10 cellular contexts compared by ENCODE assay signal in genomic region chr16:56986908-56987307, GRCh38. TPM values are rescaled to one million over a fixed set of nuclear protein-coding genes. Genes with fewer than 3 reads are reported as not detected.
DNase-seq lines count a peak whose midpoint lies in the region; ATAC-seq and TF ChIP-seq lines count a peak whose summit lies in the region.
"Not testable (repeated sequence)": the region's sequence is repeated elsewhere in the genome, so short reads cannot be mapped to it uniquely, and the experiment has no call there.
"Had no signal": no experiment of that assay in that cellular context is flagged by ENCODE, and none has a peak within 500 bp of the region (broad histone marks: within the 10 kb centered on the region; RNA-seq: fewer than 3 reads in every experiment).

No MANE protein-coding gene starts in this region.

- H3K9ac ChIP-seq in BLaER1 = not testable (repeated sequence)

- DNase-seq in activated CD4-positive, alpha-beta T cell treated with anti-CD3 and anti-CD28 coated beads, Interleukin-2, amount 10 ng/mL, durations not matched to agents 24 days and 14 days; activated T-helper 1 cell treated with anti-CD3 and anti-CD28 coated beads, Interleukin-12 subunit alpha, Interleukin-12 subunit beta, Interleukin-2, Interleukin-4 antibody, amounts not matched to agents 30 ng/mL and 10 ng/mL and 1 ng/mL, durations not matched to agents 14 hours and 24 hours and 36 hours (ENCODE audit: low spot score); activated naive CD8-positive, alpha-beta T cell treated with anti-CD3 and anti-CD28 coated beads, Interleukin-2, amount 10 ng/mL, durations not matched to agents 7 days and 5 days; immature natural killer cell; osteocyte (ENCODE audit: extremely low spot score, unreplicated experiment); tibial artery: not testable (repeated sequence)

- H4K20me1 ChIP-seq in BLaER1 = not testable (repeated sequence)

- TF ChIP-seq CTCF in osteocyte (IDR thresholded peaks at IDR 0.05); tibial artery (IDR thresholded peaks at IDR 0.05): not testable (repeated sequence)

- intact Hi-C loops in activated CD4-positive, alpha-beta T cell treated with anti-CD3 and anti-CD28 coated beads, Interleukin-2, amount 10 ng/mL, durations not matched to agents 24 days and 14 days (cut with micrococcal nuclease); activated T-helper 1 cell treated with anti-CD3 and anti-CD28 coated beads, Interleukin-12 subunit alpha, Interleukin-12 subunit beta, Interleukin-2, Interleukin-4 antibody, amounts not matched to agents 30 ng/mL and 10 ng/mL and 1 ng/mL, durations not matched to agents 14 hours and 24 hours and 36 hours (cut with micrococcal nuclease): not testable (repeated sequence)
- intact Hi-C loops in tibial artery (cut with DNase I; ENCODE audit: low total_unique reads) = loop anchor here (5.0 kb wide), 1 partner anchor 55 kb away; the partner anchor contains the start of gene HERPUD1

- not testable (repeated sequence) for H3K27me3 ChIP-seq in BLaER1, tibial artery

- H3K4me1 ChIP-seq in BLaER1 (peaks cover 95% of the 10 kb centered on the region), tibial artery (peaks cover 0 to 80% (median 48%) of the 10 kb centered on the region in 4 donors)

- not testable (repeated sequence) for H3K27me3 Mint-ChIP-seq in IgD-negative memory B cell; activated CD4-positive, alpha-beta T cell treated with anti-CD3 and anti-CD28 coated beads, Interleukin-2, amount 10 ng/mL, durations not matched to agents 24 days and 14 days; activated T-helper 1 cell treated with anti-CD3 and anti-CD28 coated beads, Interleukin-12 subunit alpha, Interleukin-12 subunit beta, Interleukin-2, Interleukin-4 antibody, amounts not matched to agents 30 ng/mL and 10 ng/mL and 1 ng/mL, durations not matched to agents 14 hours and 24 hours and 36 hours (ENCODE audit: insufficient read depth); activated naive CD8-positive, alpha-beta T cell treated with anti-CD3 and anti-CD28 coated beads, Interleukin-2, amount 10 ng/mL, durations not matched to agents 7 days and 5 days; immature natural killer cell (ENCODE audit: low read depth in 3 of 3); osteocyte (ENCODE audit: unreplicated experiment)

- not testable (repeated sequence) for H3K9me3 ChIP-seq in BLaER1, tibial artery

- H3K36me3 Mint-ChIP-seq in IgD-negative memory B cell (peaks cover 18% of the 10 kb centered on the region), immature natural killer cell (peaks cover 7 to 27% (median 25%) of the 10 kb centered on the region in 3 donors)
- peaks cover 68% of the 10 kb centered on the region for H3K36me3 Mint-ChIP-seq in activated CD4-positive, alpha-beta T cell treated with anti-CD3 and anti-CD28 coated beads, Interleukin-2, amount 10 ng/mL, durations not matched to agents 24 days and 14 days (ENCODE audit: low read depth)
- peaks cover 57% of the 10 kb centered on the region for H3K36me3 Mint-ChIP-seq in activated T-helper 1 cell treated with anti-CD3 and anti-CD28 coated beads, Interleukin-12 subunit alpha, Interleukin-12 subunit beta, Interleukin-2, Interleukin-4 antibody, amounts not matched to agents 30 ng/mL and 10 ng/mL and 1 ng/mL, durations not matched to agents 14 hours and 24 hours and 36 hours (ENCODE audit: low read depth)
- peaks cover 47% of the 10 kb centered on the region for H3K36me3 Mint-ChIP-seq in activated naive CD8-positive, alpha-beta T cell treated with anti-CD3 and anti-CD28 coated beads, Interleukin-2, amount 10 ng/mL, durations not matched to agents 7 days and 5 days
- H3K36me3 Mint-ChIP-seq in osteocyte (ENCODE audit: unreplicated experiment) = not testable (repeated sequence)

- POLR2A ChIA-PET in activated naive CD8-positive, alpha-beta T cell treated with anti-CD3 and anti-CD28 coated beads, Interleukin-2, amount 10 ng/mL, durations not matched to agents 7 days and 5 days (lab: Charles Lee) = interaction anchor here (1.1 to 4.1 kb wide), 3 partner anchors 8 to 54 kb away, joined by 3 to 75 read pairs (median 4); no protein-coding TSS in a partner anchor

- ATAC-seq in activated naive CD8-positive, alpha-beta T cell treated with anti-CD3 and anti-CD28 coated beads, Interleukin-2, amount 10 ng/mL, durations not matched to agents 7 days and 5 days (ENCODE audit: low read depth) = not testable (repeated sequence)

- H3K27ac ChIP-seq in BLaER1 (peak overlapping the region; percentile 72), tibial artery (peak overlapping the region; percentile 65 to 68)

- H3K9me3 Mint-ChIP-seq in IgD-negative memory B cell; activated CD4-positive, alpha-beta T cell treated with anti-CD3 and anti-CD28 coated beads, Interleukin-2, amount 10 ng/mL, durations not matched to agents 24 days and 14 days; activated T-helper 1 cell treated with anti-CD3 and anti-CD28 coated beads, Interleukin-12 subunit alpha, Interleukin-12 subunit beta, Interleukin-2, Interleukin-4 antibody, amounts not matched to agents 30 ng/mL and 10 ng/mL and 1 ng/mL, durations not matched to agents 14 hours and 24 hours and 36 hours; activated naive CD8-positive, alpha-beta T cell treated with anti-CD3 and anti-CD28 coated beads, Interleukin-2, amount 10 ng/mL, durations not matched to agents 7 days and 5 days; immature natural killer cell; osteocyte (ENCODE audit: unreplicated experiment): not testable (repeated sequence)

- H3K27ac Mint-ChIP-seq in IgD-negative memory B cell (peak overlapping the region; percentile 98 to 99 (median 98)), immature natural killer cell (peak overlapping the region in 5 of 6 donors; percentile 59 to 98 (median 77)), osteocyte (ENCODE audit: unreplicated experiment) (peak overlapping the region; percentile 56)
- H3K27ac Mint-ChIP-seq in activated CD4-positive, alpha-beta T cell treated with anti-CD3 and anti-CD28 coated beads, Interleukin-2, amount 10 ng/mL, durations not matched to agents 24 days and 14 days = peak overlapping the region; percentile 80
- H3K27ac Mint-ChIP-seq in activated T-helper 1 cell treated with anti-CD3 and anti-CD28 coated beads, Interleukin-12 subunit alpha, Interleukin-12 subunit beta, Interleukin-2, Interleukin-4 antibody, amounts not matched to agents 30 ng/mL and 10 ng/mL and 1 ng/mL, durations not matched to agents 14 hours and 24 hours and 36 hours = peak overlapping the region; percentile 66
- peak overlapping the region; percentile 99 for H3K27ac Mint-ChIP-seq in activated naive CD8-positive, alpha-beta T cell treated with anti-CD3 and anti-CD28 coated beads, Interleukin-2, amount 10 ng/mL, durations not matched to agents 7 days and 5 days

- H3K36me3 ChIP-seq in BLaER1, tibial artery: not testable (repeated sequence)

- H3K4me3 Mint-ChIP-seq in IgD-negative memory B cell (peak overlapping the region; percentile 8 to 100 (median 65)), immature natural killer cell (peak overlapping the region in 3 of 5 donors; percentile 18 to 98 (median 50))
- H3K4me3 Mint-ChIP-seq in activated CD4-positive, alpha-beta T cell treated with anti-CD3 and anti-CD28 coated beads, Interleukin-2, amount 10 ng/mL, durations not matched to agents 24 days and 14 days = peak overlapping the region; percentile 97
- peak overlapping the region; percentile 97 for H3K4me3 Mint-ChIP-seq in activated T-helper 1 cell treated with anti-CD3 and anti-CD28 coated beads, Interleukin-12 subunit alpha, Interleukin-12 subunit beta, Interleukin-2, Interleukin-4 antibody, amounts not matched to agents 30 ng/mL and 10 ng/mL and 1 ng/mL, durations not matched to agents 14 hours and 24 hours and 36 hours
- H3K4me3 Mint-ChIP-seq in activated naive CD8-positive, alpha-beta T cell treated with anti-CD3 and anti-CD28 coated beads, Interleukin-2, amount 10 ng/mL, durations not matched to agents 7 days and 5 days = peak overlapping the region; percentile 99
- not testable (repeated sequence) for H3K4me3 Mint-ChIP-seq in osteocyte (ENCODE audit: unreplicated experiment)

- H3K4me3 ChIP-seq in BLaER1, tibial artery: not testable (repeated sequence)

- peaks cover 42 to 69% (median 55%) of the 10 kb centered on the region in 3 donors for H3K4me1 Mint-ChIP-seq in IgD-negative memory B cell
- H3K4me1 Mint-ChIP-seq in activated CD4-positive, alpha-beta T cell treated with anti-CD3 and anti-CD28 coated beads, Interleukin-2, amount 10 ng/mL, durations not matched to agents 24 days and 14 days = peaks cover 70% of the 10 kb centered on the region
- peaks cover 85% of the 10 kb centered on the region for H3K4me1 Mint-ChIP-seq in activated T-helper 1 cell treated with anti-CD3 and anti-CD28 coated beads, Interleukin-12 subunit alpha, Interleukin-12 subunit beta, Interleukin-2, Interleukin-4 antibody, amounts not matched to agents 30 ng/mL and 10 ng/mL and 1 ng/mL, durations not matched to agents 14 hours and 24 hours and 36 hours (ENCODE audit: low read depth)
- H3K4me1 Mint-ChIP-seq in activated naive CD8-positive, alpha-beta T cell treated with anti-CD3 and anti-CD28 coated beads, Interleukin-2, amount 10 ng/mL, durations not matched to agents 7 days and 5 days = peaks cover 56% of the 10 kb centered on the region
- peaks cover 55 to 74% of the 10 kb centered on the region in 2 donors for H3K4me1 Mint-ChIP-seq in immature natural killer cell
- H3K4me1 Mint-ChIP-seq in osteocyte (ENCODE audit: unreplicated experiment) = peaks cover 45% of the 10 kb centered on the region

- H3K4me2 ChIP-seq in BLaER1 = peak overlapping the region; percentile 76

RNA-seq across cellular contexts. Expression of gene NLRC5, which starts 2.4 kb away (rescaled TPM):
- polyA plus RNA-seq in IgD-negative memory B cell = 134 TPM
- total RNA-seq in activated CD4-positive, alpha-beta T cell treated with anti-CD3 and anti-CD28 coated beads, Interleukin-2, amount 10 ng/mL, durations not matched to agents 24 days and 14 days = 208 and 214 TPM in 2 replicates
- total RNA-seq in activated T-helper 1 cell treated with anti-CD3 and anti-CD28 coated beads, Interleukin-12 subunit alpha, Interleukin-12 subunit beta, Interleukin-2, Interleukin-4 antibody, amounts not matched to agents 30 ng/mL and 10 ng/mL and 1 ng/mL, durations not matched to agents 14 hours and 24 hours and 36 hours = 164 and 175 TPM in 2 replicates
- total RNA-seq in activated naive CD8-positive, alpha-beta T cell treated with anti-CD3 and anti-CD28 coated beads, Interleukin-2, amount 10 ng/mL, durations not matched to agents 7 days and 5 days = 100 to 1,000 TPM; 401 to 414 TPM
- 100 to 1,000 TPM in 1 of 3 donors, 10 to 100 TPM in 2; 18.2 to 151 (median 32.8) TPM for polyA plus RNA-seq in immature natural killer cell
- total RNA-seq in osteocyte = 21.1 and 24.7 TPM in 2 replicates

RNA-seq across cellular contexts. Expression of gene CETP, which starts 25.2 kb away (rescaled TPM):
- polyA plus RNA-seq in IgD-negative memory B cell = 0.79 TPM
- total RNA-seq in activated CD4-positive, alpha-beta T cell treated with anti-CD3 and anti-CD28 coated beads, Interleukin-2, amount 10 ng/mL, durations not matched to agents 24 days and 14 days = not detected in 2 replicates
- 0.23 and 0.24 TPM in 2 replicates for total RNA-seq in activated T-helper 1 cell treated with anti-CD3 and anti-CD28 coated beads, Interleukin-12 subunit alpha, Interleukin-12 subunit beta, Interleukin-2, Interleukin-4 antibody, amounts not matched to agents 30 ng/mL and 10 ng/mL and 1 ng/mL, durations not matched to agents 14 hours and 24 hours and 36 hours
- total RNA-seq in activated naive CD8-positive, alpha-beta T cell treated with anti-CD3 and anti-CD28 coated beads, Interleukin-2, amount 10 ng/mL, durations not matched to agents 7 days and 5 days = not detected
- polyA plus RNA-seq in immature natural killer cell = under 1 TPM in 1 of 3 donors, not detected in 2; 0.22 TPM
- not detected in 2 replicates for total RNA-seq in osteocyte
- total RNA-seq: G401, H7 had no signal

RNA-seq across cellular contexts. Expression of gene HERPUD1, which starts 55.0 kb away (rescaled TPM):
- 298 TPM for polyA plus RNA-seq in IgD-negative memory B cell
- total RNA-seq in activated CD4-positive, alpha-beta T cell treated with anti-CD3 and anti-CD28 coated beads, Interleukin-2, amount 10 ng/mL, durations not matched to agents 24 days and 14 days = 155 and 164 TPM in 2 replicates
- total RNA-seq in activated T-helper 1 cell treated with anti-CD3 and anti-CD28 coated beads, Interleukin-12 subunit alpha, Interleukin-12 subunit beta, Interleukin-2, Interleukin-4 antibody, amounts not matched to agents 30 ng/mL and 10 ng/mL and 1 ng/mL, durations not matched to agents 14 hours and 24 hours and 36 hours = 176 and 178 TPM in 2 replicates
- 100 to 1,000 TPM; 134 to 157 TPM for total RNA-seq in activated naive CD8-positive, alpha-beta T cell treated with anti-CD3 and anti-CD28 coated beads, Interleukin-2, amount 10 ng/mL, durations not matched to agents 7 days and 5 days
- polyA plus RNA-seq in immature natural killer cell = 100 to 1,000 TPM in 2 of 3 donors, 10 to 100 TPM in 1; 89.0 to 157 (median 120) TPM
- 251 and 285 TPM in 2 replicates for total RNA-seq in osteocyte
